Comparison of ENCODE assay signal across 17 cellular contexts in genomic region chr18:70004698-70005097, GRCh38.
"Had no signal": no experiment of that assay in that cellular context is flagged by ENCODE, and none has a peak within 500 bp of the region (broad histone marks: within the 10 kb centered on the region; RNA-seq: fewer than 3 reads in every experiment).

No MANE protein-coding gene starts in this region.

- H3K27me3 ChIP-seq: adrenal gland, dorsolateral prefrontal cortex, ovary had no signal

- H3K9me3 ChIP-seq: adrenal gland, lower lobe of right lung, ovary had no signal

- H3K27ac ChIP-seq: adrenal gland, dorsolateral prefrontal cortex, lower lobe of right lung, SK-N-MC had no signal

- H3K27me3 Mint-ChIP-seq: T-cell had no signal

- H3K4me3 Mint-ChIP-seq: endodermal cell, mesothelial cell of epicardium, neural crest cell, T-cell had no signal

- H3K9me3 Mint-ChIP-seq: activated T-helper 2 cell treated with anti-CD3 and anti-CD28 coated beads, Interferon-gamma antibody, Interleukin-2, Interleukin-4, amounts not matched to agents 10 μg/mL and 5 μg/mL and 100 μg/mL, durations not matched to agents 14 hours and 24 hours and 36 hours had no signal

- H3K4me3 ChIP-seq: adrenal gland, dorsolateral prefrontal cortex, lower lobe of right lung, ovary, SK-N-MC had no signal

- DNase-seq: activated CD4-positive, CD25-positive, alpha-beta regulatory T cell treated with anti-CD3 and anti-CD28 coated beads, Interleukin-2, amount 50 U/mL, for 72 hours; activated naive CD4-positive, alpha-beta T cell treated with anti-CD3 and anti-CD28 coated beads, Interleukin-2, amount 50 U/mL, for 16 hours; adrenal gland; dorsolateral prefrontal cortex; endodermal cell; hypothalamus; kidney glomerular epithelial cell; lower lobe of right lung; ovary; stimulated activated CD4-positive, alpha-beta T cell treated with anti-CD3 and anti-CD28 coated beads, Interleukin-12 subunit alpha, Interleukin-12 subunit beta, amount 100 ng/mL, for 4 hours; stimulated activated CD4-positive, alpha-beta T cell treated with anti-CD3 and anti-CD28 coated beads, Interleukin-2, amount 100 ng/mL, for 24 hours; T-cell; T1000 had no signal

- H3K4me1 Mint-ChIP-seq: neural crest cell had no signal

- H3K36me3 ChIP-seq: adrenal gland, ovary had no signal

- H3K27ac Mint-ChIP-seq: activated T-helper 2 cell treated with anti-CD3 and anti-CD28 coated beads, Interferon-gamma antibody, Interleukin-2, Interleukin-4, amounts not matched to agents 10 μg/mL and 5 μg/mL and 100 μg/mL, durations not matched to agents 14 hours and 24 hours and 36 hours; endodermal cell; mesothelial cell of epicardium had no signal

- ATAC-seq: lower lobe of right lung, T-cell had no signal

- H3K4me1 ChIP-seq: adrenal gland had no signal
